Comparison of ENCODE assay signal across 8 cellular contexts in genomic region chr14:21384494-21384851, GRCh38. TPM values are rescaled to one million over a fixed set of nuclear protein-coding genes. Genes with fewer than 3 reads are reported as not detected.
DNase-seq lines count a peak whose midpoint lies in the region; ATAC-seq and TF ChIP-seq lines count a peak whose summit lies in the region.

No MANE protein-coding gene starts in this region.

- intact Hi-C loops in activated CD4-positive, alpha-beta T cell treated with anti-CD3 and anti-CD28 coated beads for 36 hours (cut with DNase I, micrococcal nuclease), result loop anchor here (1.0 to 10.0 kb wide), 13 partner anchors 30 to 1937 kb away; partner anchors contain the start of genes CHD8 (in 2 of the 2), HNRNPC (in 2 of the 2), TOX4 (in 2 of the 2) and METTL3 (in 1 of the 2)

- peak overlapping the region; percentile 98 for H3K4me3 Mint-ChIP-seq in activated CD4-positive, alpha-beta T cell treated with anti-CD3 and anti-CD28 coated beads for 36 hours

- no peak for DNase-seq in activated CD4-positive, alpha-beta T cell treated with anti-CD3 and anti-CD28 coated beads for 36 hours
- DNase-seq in activated CD4-positive, alpha-beta T cell treated with anti-CD3 and anti-CD28 coated beads, Interleukin-2, amount 50 U/mL, for 1 hour, result no peak
- DNase-seq in SIG-M5 treated with dmso at 0.1 percent for 504 hours (lab: John Stamatoyannopoulos, UW; ENCODE audit: unreplicated experiment), result peak; percentile 83
- no peak for DNase-seq in foreskin keratinocyte
- peak; percentile 7 for DNase-seq in stimulated activated CD8-positive, alpha-beta memory T cell treated with anti-CD3 and anti-CD28 coated beads, Interleukin-15, amount 100 ng/mL, for 1 hour (ENCODE audit: low read depth)
- no peak for DNase-seq in HCEC 1CT
- no peak for DNase-seq in NCI-H187 (lab: John Stamatoyannopoulos, UW)

- H3K4me1 ChIP-seq in foreskin keratinocyte, result peaks cover 19% of the 10 kb centered on the region

- H3K27me3 Mint-ChIP-seq in activated CD4-positive, alpha-beta T cell treated with anti-CD3 and anti-CD28 coated beads for 36 hours, result no peaks in the 10 kb centered on the region

- no peaks in the 10 kb centered on the region for H3K27me3 ChIP-seq in foreskin keratinocyte

- peaks cover 33% of the 10 kb centered on the region for H3K4me1 Mint-ChIP-seq in activated CD4-positive, alpha-beta T cell treated with anti-CD3 and anti-CD28 coated beads for 36 hours

- H3K9me3 Mint-ChIP-seq in activated CD4-positive, alpha-beta T cell treated with anti-CD3 and anti-CD28 coated beads for 36 hours (ENCODE audit: low read depth), result no peaks in the 10 kb centered on the region

- peak; percentile 60 for ATAC-seq in activated CD4-positive, alpha-beta T cell treated with anti-CD3 and anti-CD28 coated beads for 36 hours
- ATAC-seq in HG02763 (IDR thresholded peaks at IDR 0.05; ENCODE audit: unreplicated experiment) (peak; percentile 8), foreskin keratinocyte (no peak)

- H3K36me3 Mint-ChIP-seq in activated CD4-positive, alpha-beta T cell treated with anti-CD3 and anti-CD28 coated beads for 36 hours (ENCODE audit: low read depth), result peaks cover 35% of the 10 kb centered on the region

- TF ChIP-seq CTCF in foreskin keratinocyte (conservative IDR thresholded peaks at IDR 0.05), result no peak

- CTCF ChIA-PET in activated CD4-positive, alpha-beta T cell treated with anti-CD3 and anti-CD28 coated beads for 36 hours (lab: Charles Lee), result interaction anchor here (0.5 to 1.3 kb wide), 7 partner anchors 25 to 274 kb away, joined by 3 to 6 read pairs (median 3); partner anchors contain the start of genes CHD8 and METTL3

- peak overlapping the region; percentile 99 for H3K27ac ChIP-seq in foreskin keratinocyte

- POLR2A ChIA-PET in activated CD4-positive, alpha-beta T cell treated with anti-CD3 and anti-CD28 coated beads for 36 hours (lab: Charles Lee), result interaction anchor here (0.6 to 1.6 kb wide), 12 partner anchors 9 to 283 kb away, joined by 3 to 10 read pairs (median 4); partner anchors contain the start of gene CHD8

- H3K27ac Mint-ChIP-seq in activated CD4-positive, alpha-beta T cell treated with anti-CD3 and anti-CD28 coated beads for 36 hours, result peak overlapping the region; percentile 98

RNA-seq across cellular contexts. Expression of gene SUPT16H, which starts 0.7 kb away (rescaled TPM):
- 100 to 1,000 TPM; 177 to 179 TPM for total RNA-seq in activated CD4-positive, alpha-beta T cell treated with anti-CD3 and anti-CD28 coated beads for 36 hours
- total RNA-seq in foreskin keratinocyte, result 118 and 138 TPM in 2 replicates
- 66.6 and 78.1 TPM in 2 replicates for polyA plus RNA-seq in foreskin keratinocyte

Comparison
In these comparisons a context has a peak if more than half of its experiments do, and no peak if none do; other contexts are left out.
1. DNase-seq: peak in SIG-M5 treated with dmso at 0.1 percent for 504 hours (single experiment) and stimulated activated CD8-positive, alpha-beta memory T cell treated with anti-CD3 and anti-CD28 coated beads, Interleukin-15, amount 100 ng/mL, for 1 hour (single experiment); none in activated CD4-positive, alpha-beta T cell treated with anti-CD3 and anti-CD28 coated beads for 36 hours (single experiment), activated CD4-positive, alpha-beta T cell treated with anti-CD3 and anti-CD28 coated beads, Interleukin-2, amount 50 U/mL, for 1 hour (single experiment), foreskin keratinocyte (0 of 2), HCEC 1CT (single experiment) and NCI-H187 (0 of 2).